8 cellular contexts compared by ENCODE assay signal in genomic region chr2:205776139-205776538, GRCh38.
DNase-seq lines count a peak whose midpoint lies in the region; ATAC-seq and TF ChIP-seq lines count a peak whose summit lies in the region.

No MANE protein-coding gene starts in this region.

- 81% methylated on average over 7 of the region's 19 CpGs; no CpG with 5 or more reads in 1 of the 2 donors for WGBS in gastroesophageal sphincter (ENCODE audit: low coverage in 1 of 2), 2 donors

- H3K4me1 Mint-ChIP-seq in activated naive CD4-positive, alpha-beta T cell treated with anti-CD3 and anti-CD28 coated beads for 36 hours (ENCODE audit: low read depth), result peaks cover 7% of the 10 kb centered on the region

- H3K27ac ChIP-seq in gastroesophageal sphincter (peak overlapping the region; percentile 9 to 96 (median 90)), gastrocnemius medialis (no peak overlapping the region)

- H3K27me3 ChIP-seq in gastroesophageal sphincter, result no peaks in the 10 kb centered on the region
- H3K27me3 ChIP-seq in gastrocnemius medialis, result no peaks in the 10 kb centered on the region

- in situ Hi-C loops in gastrocnemius medialis (cut with MboI; ENCODE audit: low sequenced_read_pairs in 4 of 4), result loop anchor here in 2 of 4 donors (10.0 to 25.0 kb wide), 2 partner anchors 109 to 111 kb away; no protein-coding TSS in a partner anchor

- no peak for TF ChIP-seq EP300 in gastroesophageal sphincter (IDR thresholded peaks at IDR 0.05)

- TF ChIP-seq POLR2A in gastroesophageal sphincter (IDR thresholded peaks at IDR 0.05) (no peak), gastrocnemius medialis (IDR thresholded peaks at IDR 0.05) (no peak)

- H3K27ac Mint-ChIP-seq in activated naive CD4-positive, alpha-beta T cell treated with anti-CD3 and anti-CD28 coated beads for 36 hours, result no peak overlapping the region

- H3K4me3 ChIP-seq in gastroesophageal sphincter (no peak overlapping the region), gastrocnemius medialis (no peak overlapping the region)

- TF ChIP-seq CTCF in gastroesophageal sphincter (IDR thresholded peaks at IDR 0.05) (peak in 3 of 4 experiments; percentile 43 to 63 (median 60)), gastrocnemius medialis (IDR thresholded peaks at IDR 0.05 in 4 of 5, conservative IDR thresholded peaks at IDR 0.05 in 1 of 5) (peak; percentile 46 to 72 (median 66))

- peak; percentile 58 for DNase-seq in activated naive CD4-positive, alpha-beta T cell treated with anti-CD3 and anti-CD28 coated beads for 36 hours
- no peak for DNase-seq in activated naive CD4-positive, alpha-beta T cell (lab: John Stamatoyannopoulos, UW)
- DNase-seq in UCSD-AML1 (lab: John Stamatoyannopoulos, UW; ENCODE audit: unreplicated experiment) (peak; percentile 53), gastrocnemius medialis (peak in 1 of 2 donors; percentile 24), cerebellum (ENCODE audit: low spot score) (no peak)

- ATAC-seq in HG03354 (IDR thresholded peaks at IDR 0.05; ENCODE audit: poor library complexity, severe bottlenecking, unreplicated experiment), result peak; percentile 51
- peak; percentile 39 for ATAC-seq in gastroesophageal sphincter
- no peak for ATAC-seq in gastrocnemius medialis
- ATAC-seq in HG02588 (IDR thresholded peaks at IDR 0.05; ENCODE audit: unreplicated experiment), result no peak

- intact Hi-C loops in activated naive CD4-positive, alpha-beta T cell treated with anti-CD3 and anti-CD28 coated beads for 36 hours (cut with micrococcal nuclease), result loop anchor here (1.0 kb wide), 2 partner anchors 37 to 150 kb away; no protein-coding TSS in a partner anchor
- intact Hi-C loops in gastrocnemius medialis (cut with DNase I; ENCODE audit: low total_unique reads), result loop anchor here (1.0 kb wide), 1 partner anchor 109 kb away; no protein-coding TSS in a partner anchor

- H3K9me3 Mint-ChIP-seq in activated naive CD4-positive, alpha-beta T cell treated with anti-CD3 and anti-CD28 coated beads for 36 hours, result no peaks in the 10 kb centered on the region

- H3K9me3 ChIP-seq in gastroesophageal sphincter (no peaks in the 10 kb centered on the region), gastrocnemius medialis (no peaks in the 10 kb centered on the region)

- peaks cover 32% of the 10 kb centered on the region for H3K27me3 Mint-ChIP-seq in activated naive CD4-positive, alpha-beta T cell treated with anti-CD3 and anti-CD28 coated beads for 36 hours (ENCODE audit: low read depth)

- no peak overlapping the region for H3K4me3 Mint-ChIP-seq in activated naive CD4-positive, alpha-beta T cell treated with anti-CD3 and anti-CD28 coated beads for 36 hours

- H3K36me3 Mint-ChIP-seq in activated naive CD4-positive, alpha-beta T cell treated with anti-CD3 and anti-CD28 coated beads for 36 hours (ENCODE audit: low read depth), result no peaks in the 10 kb centered on the region

- H3K36me3 ChIP-seq in gastroesophageal sphincter (peaks cover 0 to 14% of the 10 kb centered on the region in 2 donors), gastrocnemius medialis (no peaks in the 10 kb centered on the region)

- CTCF ChIA-PET in activated naive CD4-positive, alpha-beta T cell treated with anti-CD3 and anti-CD28 coated beads for 36 hours (lab: Charles Lee), result interaction anchor here (0.8 to 1.8 kb wide), 8 partner anchors 11 to 166 kb away, joined by 3 to 16 read pairs (median 4); no protein-coding TSS in a partner anchor

- peaks cover 4 to 100% (median 17%) of the 10 kb centered on the region in 3 donors for H3K4me1 ChIP-seq in gastroesophageal sphincter
- H3K4me1 ChIP-seq in gastrocnemius medialis, result no peaks in the 10 kb centered on the region

Comparison
In these comparisons a context has a peak if more than half of its experiments do, and no peak if none do; other contexts are left out.
1. DNase-seq: peak in activated naive CD4-positive, alpha-beta T cell treated with anti-CD3 and anti-CD28 coated beads for 36 hours (single experiment) and UCSD-AML1 (single experiment); none in activated naive CD4-positive, alpha-beta T cell (0 of 4) and cerebellum (single experiment).
2. ATAC-seq: peak in HG03354 (single experiment) and gastroesophageal sphincter (single experiment); none in gastrocnemius medialis (0 of 2) and HG02588 (single experiment).
3. H3K27ac ChIP-seq: peak in gastroesophageal sphincter (4 of 4); none in gastrocnemius medialis (0 of 4).